Comparison of ENCODE assay signal across 8 cellular contexts in the genomic region with DNA sequence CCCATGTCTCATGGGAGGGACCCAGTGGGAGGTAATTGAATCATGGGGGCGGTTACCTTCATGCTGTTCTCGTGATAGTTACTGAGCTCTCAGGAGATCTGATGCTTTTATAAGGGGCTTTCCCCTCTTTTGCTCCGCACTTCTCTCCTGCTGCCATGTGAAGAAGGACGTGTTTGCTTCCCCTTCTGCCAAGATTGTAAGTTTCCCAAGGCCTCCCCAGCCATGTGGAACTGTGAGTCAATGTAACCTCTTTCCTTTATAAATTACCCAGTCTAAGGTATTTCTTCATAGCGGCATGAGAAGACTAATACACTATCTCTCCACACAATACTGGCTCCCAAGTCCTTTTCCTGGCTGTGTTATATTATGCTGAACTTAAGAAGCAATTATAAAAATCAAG.
DNase-seq lines count a peak whose midpoint lies in the region; ATAC-seq lines count a peak whose summit lies in the region.

No MANE protein-coding gene starts in this region.

- H3K9me3 ChIP-seq in subcutaneous abdominal adipose tissue (ENCODE audit: control insufficient read depth in 5 of 5, low read length in 5 of 5): peaks cover 0 to 2% (median 0%) of the 10 kb centered on the region in 5 donors

- H3K4me3 Mint-ChIP-seq in activated naive CD4-positive, alpha-beta T cell treated with anti-CD3 and anti-CD28 coated beads, Interleukin-2, amount 50 U/mL, for 24 hours: peak overlapping the region; percentile 68

- ATAC-seq in HG02678 (IDR thresholded peaks at IDR 0.05; ENCODE audit: unreplicated experiment): no peak

- H3K27ac ChIP-seq in subcutaneous abdominal adipose tissue (ENCODE audit: low read depth, low read length): peak overlapping the region; percentile 62

- no peaks in the 10 kb centered on the region for H3K9me3 Mint-ChIP-seq in activated naive CD4-positive, alpha-beta T cell treated with anti-CD3 and anti-CD28 coated beads, Interleukin-2, amount 50 U/mL, for 24 hours

- H3K4me3 ChIP-seq in subcutaneous abdominal adipose tissue (ENCODE audit: low read depth in 1 of 5, low read length in 5 of 5): no peak overlapping the region

- peaks cover 12 to 31% (median 17%) of the 10 kb centered on the region in 5 donors for H3K4me1 ChIP-seq in subcutaneous abdominal adipose tissue (ENCODE audit: control insufficient read depth in 5 of 5, insufficient read depth in 5 of 5, low read length in 5 of 5)

- peaks cover 0 to 16% (median 6%) of the 10 kb centered on the region in 5 donors for H3K36me3 ChIP-seq in subcutaneous abdominal adipose tissue (ENCODE audit: control insufficient read depth in 5 of 5, insufficient read depth in 5 of 5, low read length in 5 of 5)

- peaks cover 0 to 3% (median 0%) of the 10 kb centered on the region in 5 donors for H3K27me3 ChIP-seq in subcutaneous abdominal adipose tissue (ENCODE audit: control insufficient read depth in 5 of 5, insufficient read depth in 4 of 5, low read length in 5 of 5)

- peaks cover 16% of the 10 kb centered on the region for H3K36me3 Mint-ChIP-seq in activated naive CD4-positive, alpha-beta T cell treated with anti-CD3 and anti-CD28 coated beads, Interleukin-2, amount 50 U/mL, for 24 hours

- peak overlapping the region; percentile 95 for H3K27ac Mint-ChIP-seq in activated naive CD4-positive, alpha-beta T cell treated with anti-CD3 and anti-CD28 coated beads, Interleukin-2, amount 50 U/mL, for 24 hours

- DNase-seq in activated CD4-positive, alpha-beta T cell treated with anti-CD3 and anti-CD28 coated beads for 4 hours: peak; percentile 18 to 24
- no peak for DNase-seq in activated CD4-positive, alpha-beta T cell treated with anti-CD3 and anti-CD28 coated beads, Interleukin-2, amount 50 U/mL, for 1 hour
- DNase-seq in glomerular visceral epithelial cell (ENCODE audit: extremely low spot score): peak; percentile 58
- no peak for DNase-seq in posterior cingulate gyrus
- DNase-seq in superior temporal gyrus (ENCODE audit: extremely low spot score): no peak

- no peak overlapping the region for H3K9ac ChIP-seq in subcutaneous abdominal adipose tissue (ENCODE audit: low read length in 5 of 5)

- intact Hi-C loops in posterior cingulate gyrus (cut with DNase I): no loop called here

- no peaks in the 10 kb centered on the region for H3K27me3 Mint-ChIP-seq in activated naive CD4-positive, alpha-beta T cell treated with anti-CD3 and anti-CD28 coated beads, Interleukin-2, amount 50 U/mL, for 24 hours

- peaks cover 62% of the 10 kb centered on the region for H3K4me1 Mint-ChIP-seq in activated naive CD4-positive, alpha-beta T cell treated with anti-CD3 and anti-CD28 coated beads, Interleukin-2, amount 50 U/mL, for 24 hours

Comparison
In these comparisons a context has a peak if more than half of its experiments do, and no peak if none do; other contexts are left out.
1. DNase-seq: peak in activated CD4-positive, alpha-beta T cell treated with anti-CD3 and anti-CD28 coated beads for 4 hours (2 of 2) and glomerular visceral epithelial cell (single experiment); none in activated CD4-positive, alpha-beta T cell treated with anti-CD3 and anti-CD28 coated beads, Interleukin-2, amount 50 U/mL, for 1 hour (single experiment), posterior cingulate gyrus (0 of 10) and superior temporal gyrus (single experiment).